Comparison of ENCODE assay signal across 8 cellular contexts in genomic region chr3:4633078-4634004, GRCh38.
DNase-seq lines count a peak whose midpoint lies in the region; ATAC-seq lines count a peak whose summit lies in the region.

No MANE protein-coding gene starts in this region.

- ATAC-seq in GM18858 (IDR thresholded peaks at IDR 0.05; ENCODE audit: unreplicated experiment), result peak; percentile 74
- ATAC-seq in HG03175 (IDR thresholded peaks at IDR 0.05; ENCODE audit: unreplicated experiment), result peak; percentile 70
- no peak for ATAC-seq in HG03095 (IDR thresholded peaks at IDR 0.05; ENCODE audit: unreplicated experiment)

- H3K36me3 Mint-ChIP-seq in CD4-positive, alpha-beta memory T cell, result peaks cover 9 to 15% of the 10 kb centered on the region in 2 donors

- CTCF ChIA-PET in CD4-positive, alpha-beta memory T cell (lab: Charles Lee; ENCODE audit: partially characterized antibody), result interaction anchor here (0.7 to 7.8 kb wide), 51 partner anchors 8 to 1433 kb away, joined by 3 to 185 read pairs (median 4); partner anchors contain the start of genes ITPR1 and SUMF1

- no peaks in the 10 kb centered on the region for H3K4me1 ChIP-seq in CD4-positive, alpha-beta memory T cell (ENCODE audit: insufficient read depth, low read length)

- no peaks in the 10 kb centered on the region for H3K27me3 ChIP-seq in CD4-positive, alpha-beta memory T cell (ENCODE audit: insufficient read depth, low read length)

- no peaks in the 10 kb centered on the region for H3K9me3 Mint-ChIP-seq in CD4-positive, alpha-beta memory T cell

- H3K27ac ChIP-seq in CD4-positive, alpha-beta memory T cell (ENCODE audit: low read depth, low read length), result no peak overlapping the region

- no peak overlapping the region for H3K4me3 Mint-ChIP-seq in CD4-positive, alpha-beta memory T cell

- POLR2A ChIA-PET in CD4-positive, alpha-beta memory T cell (lab: Charles Lee; ENCODE audit: partially characterized antibody), result interaction anchor here (0.7 to 1.6 kb wide), 2 partner anchors 140 to 282 kb away, joined by 4 to 7 read pairs; no protein-coding TSS in a partner anchor

- H3K9me3 ChIP-seq in CD4-positive, alpha-beta memory T cell (ENCODE audit: control insufficient read depth in 1 of 2, low read length in 2 of 2), result no peaks in the 10 kb centered on the region

- peak in 4 of 5 donors; percentile 38 to 50 (median 44) for DNase-seq in CD4-positive, alpha-beta memory T cell
- DNase-seq in NCI-H69 (lab: John Stamatoyannopoulos, UW) (peak; percentile 51), astrocyte of the hippocampus (ENCODE audit: low read depth, low spot score) (peak; percentile 77), iPS DF 19.7 (ENCODE audit: low read depth, low spot score) (peak; percentile 28), smooth muscle cell of the brain vasculature (ENCODE audit: low read depth, low spot score) (peak; percentile 20)

- no peaks in the 10 kb centered on the region for H3K36me3 ChIP-seq in CD4-positive, alpha-beta memory T cell (ENCODE audit: insufficient read depth, low read length)

- H3K4me1 Mint-ChIP-seq in CD4-positive, alpha-beta memory T cell, result peaks cover 6 to 11% (median 8%) of the 10 kb centered on the region in 4 donors

- H3K27me3 Mint-ChIP-seq in CD4-positive, alpha-beta memory T cell, result no peaks in the 10 kb centered on the region

- H3K4me3 ChIP-seq in CD4-positive, alpha-beta memory T cell (ENCODE audit: low read length in 2 of 2), result no peak overlapping the region

- intact Hi-C loops in CD4-positive, alpha-beta memory T cell (cut with micrococcal nuclease), result loop anchor here (1.0 kb wide), 3 partner anchors 114 to 282 kb away; partner anchors contain the start of gene ITPR1

- H3K27ac Mint-ChIP-seq in CD4-positive, alpha-beta memory T cell, result peak overlapping the region in 1 of 7 donors; percentile 52

Comparison
In these comparisons a context has a peak if more than half of its experiments do, and no peak if none do; other contexts are left out.
1. DNase-seq: peak in every context shown above with its lines; median percentile 77 in astrocyte of the hippocampus; 51 in NCI-H69; 44 in CD4-positive, alpha-beta memory T cell; 28 in iPS DF 19.7; 20 in smooth muscle cell of the brain vasculature.